18 cellular contexts compared by ENCODE assay signal in genomic region chr7:150620617-150621371, GRCh38. TPM values are rescaled to one million over a fixed set of nuclear protein-coding genes. Genes with fewer than 3 reads are reported as not detected.
DNase-seq lines count a peak whose midpoint lies in the region; ATAC-seq, FAIRE-seq and TF ChIP-seq lines count a peak whose summit lies in the region.
"Had no signal": no experiment of that assay in that cellular context is flagged by ENCODE, and none has a peak within 500 bp of the region (broad histone marks: within the 10 kb centered on the region; RNA-seq: fewer than 3 reads in every experiment).

No MANE protein-coding gene starts in this region.

- H3K4me1 Mint-ChIP-seq in CD4-positive, alpha-beta memory T cell, result peaks cover 42 to 61% (median 54%) of the 10 kb centered on the region in 4 donors
- H3K4me1 Mint-ChIP-seq in activated CD8-positive, alpha-beta T cell treated with anti-CD3 and anti-CD28 coated beads, Interleukin-2, amount 10 ng/mL, durations not matched to agents 7 days and 5 days (ENCODE audit: low read depth), result peaks cover 56% of the 10 kb centered on the region
- H3K4me1 Mint-ChIP-seq: nephron progenitor cell had no signal

- CTCF ChIA-PET in CD4-positive, alpha-beta memory T cell (lab: Charles Lee; ENCODE audit: partially characterized antibody), result interaction anchor here (2.6 to 2.8 kb wide), 2 partner anchors 52 to 172 kb away, joined by 8 to 13 read pairs; partner anchors contain the start of gene GIMAP4
- CTCF ChIA-PET in activated CD8-positive, alpha-beta T cell treated with anti-CD3 and anti-CD28 coated beads, Interleukin-2, amount 10 ng/mL, durations not matched to agents 7 days and 5 days (lab: Charles Lee), result interaction anchor here (0.7 to 2.7 kb wide), 9 partner anchors 11 to 172 kb away, joined by 3 to 16 read pairs (median 3); partner anchors contain the start of gene GIMAP6

- intact Hi-C loops in CD4-positive, alpha-beta memory T cell (cut with micrococcal nuclease), result loop anchor here (1.0 to 5.0 kb wide), 2 partner anchors 11 to 38 kb away; no protein-coding TSS in a partner anchor
- intact Hi-C loops in body of pancreas (cut with DNase I), result no loop called here

- no peak for TF ChIP-seq CTCF in body of pancreas (IDR thresholded peaks at IDR 0.05)

- H3K9me3 Mint-ChIP-seq in CD4-positive, alpha-beta memory T cell, result peaks cover 2 to 34% (median 29%) of the 10 kb centered on the region in 8 donors
- peaks cover 14% of the 10 kb centered on the region for H3K9me3 Mint-ChIP-seq in activated CD8-positive, alpha-beta T cell treated with anti-CD3 and anti-CD28 coated beads, Interleukin-2, amount 10 ng/mL, durations not matched to agents 7 days and 5 days (ENCODE audit: insufficient read depth)

- no peak for DNase-seq in CD4-positive, alpha-beta memory T cell
- DNase-seq in GM18507 (ENCODE audit: extremely low spot score, insufficient read length, low read depth) (no peak), iPS-NIHi11 (ENCODE audit: low spot score) (no peak), dedifferentiated amniotic fluid mesenchymal stem cell (ENCODE audit: extremely low spot score) (no peak), body of pancreas (no peak)
- no peak for DNase-seq in activated CD8-positive, alpha-beta T cell treated with anti-CD3 and anti-CD28 coated beads, Interleukin-2, amount 10 ng/mL, durations not matched to agents 7 days and 5 days
- DNase-seq: GM23248, head of caudate nucleus, left lung, NCI-H1436, NCI-H69, nephron progenitor cell, RPMI8226 had no signal

- no peaks in the 10 kb centered on the region for H3K27me3 Mint-ChIP-seq in CD4-positive, alpha-beta memory T cell
- H3K27me3 Mint-ChIP-seq in activated CD8-positive, alpha-beta T cell treated with anti-CD3 and anti-CD28 coated beads, Interleukin-2, amount 10 ng/mL, durations not matched to agents 7 days and 5 days (ENCODE audit: low read depth), result no peaks in the 10 kb centered on the region

- peaks cover 41% of the 10 kb centered on the region for H3K4me1 ChIP-seq in CD4-positive, alpha-beta memory T cell (ENCODE audit: insufficient read depth, low read length)
- no peaks in the 10 kb centered on the region for H3K4me1 ChIP-seq in body of pancreas
- H3K4me1 ChIP-seq: left lung had no signal

- no peak overlapping the region for H3K27ac ChIP-seq in CD4-positive, alpha-beta memory T cell (ENCODE audit: low read depth, low read length)
- no peak overlapping the region for H3K27ac ChIP-seq in body of pancreas
- H3K27ac ChIP-seq: GM23248 had no signal

- ATAC-seq in HG02763 (IDR thresholded peaks at IDR 0.05; ENCODE audit: unreplicated experiment) (peak; percentile 48), body of pancreas (no peak), HG03135 (IDR thresholded peaks at IDR 0.05; ENCODE audit: unreplicated experiment) (no peak)
- ATAC-seq in activated CD8-positive, alpha-beta T cell treated with anti-CD3 and anti-CD28 coated beads, Interleukin-2, amount 10 ng/mL, durations not matched to agents 7 days and 5 days, result no peak
- ATAC-seq: left lung had no signal

- TF ChIP-seq POLR2A in body of pancreas (IDR thresholded peaks at IDR 0.05), result no peak

- H3K9me3 ChIP-seq in CD4-positive, alpha-beta memory T cell (ENCODE audit: control insufficient read depth in 1 of 2, low read length in 2 of 2), result no peaks in the 10 kb centered on the region
- H3K9me3 ChIP-seq in body of pancreas, result no peaks in the 10 kb centered on the region
- H3K9me3 ChIP-seq: left lung had no signal

- WGBS in body of pancreas, 2 donors, result 52 to 55% methylated on average over 3 of the region's 3 CpGs

- H3K4me3 ChIP-seq in CD4-positive, alpha-beta memory T cell (ENCODE audit: low read length in 2 of 2), result no peak overlapping the region
- H3K4me3 ChIP-seq in body of pancreas, result no peak overlapping the region
- H3K4me3 ChIP-seq: GM23248, left lung had no signal

- FAIRE-seq in GM18507 (lab: Jason Lieb, UNC), result peak; percentile 73
- FAIRE-seq: bronchial epithelial cell, endothelial cell of umbilical vein had no signal

- peak overlapping the region; percentile 2 to 63 (median 44) for H3K4me3 Mint-ChIP-seq in CD4-positive, alpha-beta memory T cell
- no peak overlapping the region for H3K4me3 Mint-ChIP-seq in activated CD8-positive, alpha-beta T cell treated with anti-CD3 and anti-CD28 coated beads, Interleukin-2, amount 10 ng/mL, durations not matched to agents 7 days and 5 days
- H3K4me3 Mint-ChIP-seq: nephron progenitor cell had no signal

- peak overlapping the region; percentile 70 to 92 (median 86) for H3K27ac Mint-ChIP-seq in CD4-positive, alpha-beta memory T cell
- H3K27ac Mint-ChIP-seq in activated CD8-positive, alpha-beta T cell treated with anti-CD3 and anti-CD28 coated beads, Interleukin-2, amount 10 ng/mL, durations not matched to agents 7 days and 5 days, result peak overlapping the region; percentile 37
- H3K27ac Mint-ChIP-seq: nephron progenitor cell had no signal

- peaks cover 19 to 34% of the 10 kb centered on the region in 2 donors for H3K36me3 Mint-ChIP-seq in CD4-positive, alpha-beta memory T cell
- peaks cover 40% of the 10 kb centered on the region for H3K36me3 Mint-ChIP-seq in activated CD8-positive, alpha-beta T cell treated with anti-CD3 and anti-CD28 coated beads, Interleukin-2, amount 10 ng/mL, durations not matched to agents 7 days and 5 days (ENCODE audit: low read depth)

- H3K36me3 ChIP-seq in CD4-positive, alpha-beta memory T cell (ENCODE audit: insufficient read depth, low read length), result no peaks in the 10 kb centered on the region
- no peaks in the 10 kb centered on the region for H3K36me3 ChIP-seq in body of pancreas (replicated peaks in 1 of 2; ENCODE audit: insufficient read depth in 1 of 2, low read depth in 2 of 2)
- H3K36me3 ChIP-seq: left lung had no signal

- H3K27me3 ChIP-seq in CD4-positive, alpha-beta memory T cell (ENCODE audit: insufficient read depth, low read length), result no peaks in the 10 kb centered on the region
- no peaks in the 10 kb centered on the region for H3K27me3 ChIP-seq in body of pancreas
- H3K27me3 ChIP-seq: left lung had no signal

- POLR2A ChIA-PET in CD4-positive, alpha-beta memory T cell (lab: Charles Lee; ENCODE audit: partially characterized antibody), result interaction anchor here (0.6 to 9.2 kb wide), 22 partner anchors 8 to 171 kb away, joined by 3 to 54 read pairs (median 6); partner anchors contain the start of genes GIMAP1, GIMAP2, GIMAP4 and GIMAP5
- POLR2A ChIA-PET in activated CD8-positive, alpha-beta T cell treated with anti-CD3 and anti-CD28 coated beads, Interleukin-2, amount 10 ng/mL, durations not matched to agents 7 days and 5 days (lab: Charles Lee), result interaction anchor here (1.6 to 3.3 kb wide), 2 partner anchors 11 to 169 kb away, joined by 3 to 15 read pairs; partner anchors contain the start of gene GIMAP6

RNA-seq across cellular contexts. Expression of gene GIMAP6, which starts 11.4 kb away (rescaled TPM):
- 100 to 1,000 TPM; 158 to 173 TPM for total RNA-seq in CD4-positive, alpha-beta memory T cell
- polyA plus RNA-seq in CD4-positive, alpha-beta memory T cell, result 100 to 1,000 TPM; 115 to 154 TPM
- 10 to 100 TPM; 88.9 to 93.3 TPM for total RNA-seq in activated CD8-positive, alpha-beta T cell treated with anti-CD3 and anti-CD28 coated beads, Interleukin-2, amount 10 ng/mL, durations not matched to agents 7 days and 5 days
- total RNA-seq in body of pancreas, result 10 to 100 TPM in 1 of 2 donors, 1 to 10 TPM in 1; 8.6 to 10.6 TPM
- total RNA-seq: bronchial epithelial cell, GM23248 had no signal
- polyA plus RNA-seq: BJ, GM23248 had no signal

RNA-seq across cellular contexts. Expression of gene GIMAP4, which starts 53.6 kb away (rescaled TPM):
- 100 to 1,000 TPM; 418 to 448 TPM for total RNA-seq in CD4-positive, alpha-beta memory T cell
- polyA plus RNA-seq in CD4-positive, alpha-beta memory T cell, result 100 to 1,000 TPM; 449 to 613 TPM
- 100 to 1,000 TPM; 174 to 186 TPM for total RNA-seq in activated CD8-positive, alpha-beta T cell treated with anti-CD3 and anti-CD28 coated beads, Interleukin-2, amount 10 ng/mL, durations not matched to agents 7 days and 5 days
- total RNA-seq in body of pancreas, result 10 to 100 TPM in 1 of 2 donors, 1 to 10 TPM in 1; 8.2 to 13.0 TPM
- total RNA-seq: bronchial epithelial cell, GM23248 had no signal
- polyA plus RNA-seq: BJ, GM23248 had no signal

Comparison
In these comparisons a context has a peak if more than half of its experiments do, and no peak if none do; other contexts are left out.
1. RNA of gene GIMAP6, which starts 11.4 kb away (total RNA-seq): 158 to 173 TPM in CD4-positive, alpha-beta memory T cell and 88.9 to 93.3 TPM in activated CD8-positive, alpha-beta T cell treated with anti-CD3 and anti-CD28 coated beads, Interleukin-2, amount 10 ng/mL, durations not matched to agents 7 days and 5 days; 8.6 to 10.6 TPM in body of pancreas; every median in the first group is over 4 times any median in the second.
2. RNA of gene GIMAP4, which starts 53.6 kb away (total RNA-seq): 418 to 448 TPM in CD4-positive, alpha-beta memory T cell and 174 to 186 TPM in activated CD8-positive, alpha-beta T cell treated with anti-CD3 and anti-CD28 coated beads, Interleukin-2, amount 10 ng/mL, durations not matched to agents 7 days and 5 days; 8.2 to 13.0 TPM in body of pancreas; every median in the first group is over 10 times any median in the second.